In genomic region chr4:6674500-6675149, GRCh38 we compare ENCODE assay signal across 1 cellular context.
TF ChIP-seq lines count a peak whose summit lies in the region.

No MANE protein-coding gene starts in this region.

TF ChIP-seq in WTC11, 78 proteins besides CTCF, POLR2A, EP300 and RAD21 (continued from another document and continues in another):
- TF ChIP-seq, protein P1, sequence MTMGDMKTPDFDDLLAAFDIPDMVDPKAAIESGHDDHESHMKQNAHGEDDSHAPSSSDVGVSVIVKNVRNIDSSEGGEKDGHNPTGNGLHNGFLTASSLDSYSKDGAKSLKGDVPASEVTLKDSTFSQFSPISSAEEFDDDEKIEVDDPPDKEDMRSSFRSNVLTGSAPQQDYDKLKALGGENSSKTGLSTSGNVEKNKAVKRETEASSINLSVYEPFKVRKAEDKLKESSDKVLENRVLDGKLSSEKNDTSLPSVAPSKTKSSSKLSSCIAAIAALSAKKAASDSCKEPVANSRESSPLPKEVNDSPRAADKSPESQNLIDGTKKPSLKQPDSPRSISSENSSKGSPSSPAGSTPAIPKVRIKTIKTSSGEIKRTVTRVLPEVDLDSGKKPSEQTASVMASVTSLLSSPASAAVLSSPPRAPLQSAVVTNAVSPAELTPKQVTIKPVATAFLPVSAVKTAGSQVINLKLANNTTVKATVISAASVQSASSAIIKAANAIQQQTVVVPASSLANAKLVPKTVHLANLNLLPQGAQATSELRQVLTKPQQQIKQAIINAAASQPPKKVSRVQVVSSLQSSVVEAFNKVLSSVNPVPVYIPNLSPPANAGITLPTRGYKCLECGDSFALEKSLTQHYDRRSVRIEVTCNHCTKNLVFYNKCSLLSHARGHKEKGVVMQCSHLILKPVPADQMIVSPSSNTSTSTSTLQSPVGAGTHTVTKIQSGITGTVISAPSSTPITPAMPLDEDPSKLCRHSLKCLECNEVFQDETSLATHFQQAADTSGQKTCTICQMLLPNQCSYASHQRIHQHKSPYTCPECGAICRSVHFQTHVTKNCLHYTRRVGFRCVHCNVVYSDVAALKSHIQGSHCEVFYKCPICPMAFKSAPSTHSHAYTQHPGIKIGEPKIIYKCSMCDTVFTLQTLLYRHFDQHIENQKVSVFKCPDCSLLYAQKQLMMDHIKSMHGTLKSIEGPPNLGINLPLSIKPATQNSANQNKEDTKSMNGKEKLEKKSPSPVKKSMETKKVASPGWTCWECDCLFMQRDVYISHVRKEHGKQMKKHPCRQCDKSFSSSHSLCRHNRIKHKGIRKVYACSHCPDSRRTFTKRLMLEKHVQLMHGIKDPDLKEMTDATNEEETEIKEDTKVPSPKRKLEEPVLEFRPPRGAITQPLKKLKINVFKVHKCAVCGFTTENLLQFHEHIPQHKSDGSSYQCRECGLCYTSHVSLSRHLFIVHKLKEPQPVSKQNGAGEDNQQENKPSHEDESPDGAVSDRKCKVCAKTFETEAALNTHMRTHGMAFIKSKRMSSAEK (CRISPR knock-in tag; IDR thresholded peaks at IDR 0.05; ENCODE audit: borderline replicate concordance) = no peak
- TF ChIP-seq SP1 (CRISPR knock-in tag; conservative IDR thresholded peaks at IDR 0.05) (no peak), RORB (CRISPR knock-in tag; IDR thresholded peaks at IDR 0.05) (no peak), TP53 (CRISPR knock-in tag; IDR thresholded peaks at IDR 0.05) (no peak; the same call in 1 of the 2 replicates), NR3C1 (CRISPR knock-in tag; conservative IDR thresholded peaks at IDR 0.05; ENCODE audit: low read depth) (no peak), ZNF423 (CRISPR knock-in tag; IDR thresholded peaks at IDR 0.05) (no peak), JUN (CRISPR knock-in tag; IDR thresholded peaks at IDR 0.05) (0 out of 2 replicates have a peak, but pooled peaks have one; percentile 66), AR (CRISPR knock-in tag; IDR thresholded peaks at IDR 0.05) (no peak), OVOL2 (CRISPR knock-in tag; IDR thresholded peaks at IDR 0.05; ENCODE audit: borderline replicate concordance) (no peak), MYBL2 (CRISPR knock-in tag; IDR thresholded peaks at IDR 0.05) (no peak), NR1H2 (CRISPR knock-in tag; IDR thresholded peaks at IDR 0.05) (no peak), NFYB (CRISPR knock-in tag; conservative IDR thresholded peaks at IDR 0.05; ENCODE audit: low read depth) (0 out of 2 replicates have a peak, but pooled peaks have one; percentile 24), NR2C2 (CRISPR knock-in tag; IDR thresholded peaks at IDR 0.05) (no peak), ZNF671 (CRISPR knock-in tag; IDR thresholded peaks at IDR 0.05) (no peak), NFATC4 (CRISPR knock-in tag; IDR thresholded peaks at IDR 0.05) (no peak), ZNF263 (CRISPR knock-in tag; IDR thresholded peaks at IDR 0.05; ENCODE audit: low read depth) (no peak), ZNF138 (CRISPR knock-in tag; conservative IDR thresholded peaks at IDR 0.05) (no peak), ZNF281 (CRISPR knock-in tag; IDR thresholded peaks at IDR 0.05) (no peak), CREM (CRISPR knock-in tag; IDR thresholded peaks at IDR 0.05) (no peak), ETV6 (CRISPR knock-in tag; IDR thresholded peaks at IDR 0.05) (no peak), ATF1 (CRISPR knock-in tag; IDR thresholded peaks at IDR 0.05) (no peak), FOXK1 (CRISPR knock-in tag; IDR thresholded peaks at IDR 0.05) (no peak)
- TF ChIP-seq, protein P2, sequence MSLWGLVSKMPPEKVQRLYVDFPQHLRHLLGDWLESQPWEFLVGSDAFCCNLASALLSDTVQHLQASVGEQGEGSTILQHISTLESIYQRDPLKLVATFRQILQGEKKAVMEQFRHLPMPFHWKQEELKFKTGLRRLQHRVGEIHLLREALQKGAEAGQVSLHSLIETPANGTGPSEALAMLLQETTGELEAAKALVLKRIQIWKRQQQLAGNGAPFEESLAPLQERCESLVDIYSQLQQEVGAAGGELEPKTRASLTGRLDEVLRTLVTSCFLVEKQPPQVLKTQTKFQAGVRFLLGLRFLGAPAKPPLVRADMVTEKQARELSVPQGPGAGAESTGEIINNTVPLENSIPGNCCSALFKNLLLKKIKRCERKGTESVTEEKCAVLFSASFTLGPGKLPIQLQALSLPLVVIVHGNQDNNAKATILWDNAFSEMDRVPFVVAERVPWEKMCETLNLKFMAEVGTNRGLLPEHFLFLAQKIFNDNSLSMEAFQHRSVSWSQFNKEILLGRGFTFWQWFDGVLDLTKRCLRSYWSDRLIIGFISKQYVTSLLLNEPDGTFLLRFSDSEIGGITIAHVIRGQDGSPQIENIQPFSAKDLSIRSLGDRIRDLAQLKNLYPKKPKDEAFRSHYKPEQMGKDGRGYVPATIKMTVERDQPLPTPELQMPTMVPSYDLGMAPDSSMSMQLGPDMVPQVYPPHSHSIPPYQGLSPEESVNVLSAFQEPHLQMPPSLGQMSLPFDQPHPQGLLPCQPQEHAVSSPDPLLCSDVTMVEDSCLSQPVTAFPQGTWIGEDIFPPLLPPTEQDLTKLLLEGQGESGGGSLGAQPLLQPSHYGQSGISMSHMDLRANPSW (CRISPR knock-in tag; conservative IDR thresholded peaks at IDR 0.05; ENCODE audit: low read depth) = no peak
- TF ChIP-seq, protein P3, sequence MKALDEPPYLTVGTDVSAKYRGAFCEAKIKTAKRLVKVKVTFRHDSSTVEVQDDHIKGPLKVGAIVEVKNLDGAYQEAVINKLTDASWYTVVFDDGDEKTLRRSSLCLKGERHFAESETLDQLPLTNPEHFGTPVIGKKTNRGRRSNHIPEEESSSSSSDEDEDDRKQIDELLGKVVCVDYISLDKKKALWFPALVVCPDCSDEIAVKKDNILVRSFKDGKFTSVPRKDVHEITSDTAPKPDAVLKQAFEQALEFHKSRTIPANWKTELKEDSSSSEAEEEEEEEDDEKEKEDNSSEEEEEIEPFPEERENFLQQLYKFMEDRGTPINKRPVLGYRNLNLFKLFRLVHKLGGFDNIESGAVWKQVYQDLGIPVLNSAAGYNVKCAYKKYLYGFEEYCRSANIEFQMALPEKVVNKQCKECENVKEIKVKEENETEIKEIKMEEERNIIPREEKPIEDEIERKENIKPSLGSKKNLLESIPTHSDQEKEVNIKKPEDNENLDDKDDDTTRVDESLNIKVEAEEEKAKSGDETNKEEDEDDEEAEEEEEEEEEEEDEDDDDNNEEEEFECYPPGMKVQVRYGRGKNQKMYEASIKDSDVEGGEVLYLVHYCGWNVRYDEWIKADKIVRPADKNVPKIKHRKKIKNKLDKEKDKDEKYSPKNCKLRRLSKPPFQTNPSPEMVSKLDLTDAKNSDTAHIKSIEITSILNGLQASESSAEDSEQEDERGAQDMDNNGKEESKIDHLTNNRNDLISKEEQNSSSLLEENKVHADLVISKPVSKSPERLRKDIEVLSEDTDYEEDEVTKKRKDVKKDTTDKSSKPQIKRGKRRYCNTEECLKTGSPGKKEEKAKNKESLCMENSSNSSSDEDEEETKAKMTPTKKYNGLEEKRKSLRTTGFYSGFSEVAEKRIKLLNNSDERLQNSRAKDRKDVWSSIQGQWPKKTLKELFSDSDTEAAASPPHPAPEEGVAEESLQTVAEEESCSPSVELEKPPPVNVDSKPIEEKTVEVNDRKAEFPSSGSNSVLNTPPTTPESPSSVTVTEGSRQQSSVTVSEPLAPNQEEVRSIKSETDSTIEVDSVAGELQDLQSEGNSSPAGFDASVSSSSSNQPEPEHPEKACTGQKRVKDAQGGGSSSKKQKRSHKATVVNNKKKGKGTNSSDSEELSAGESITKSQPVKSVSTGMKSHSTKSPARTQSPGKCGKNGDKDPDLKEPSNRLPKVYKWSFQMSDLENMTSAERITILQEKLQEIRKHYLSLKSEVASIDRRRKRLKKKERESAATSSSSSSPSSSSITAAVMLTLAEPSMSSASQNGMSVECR (CRISPR knock-in tag; IDR thresholded peaks at IDR 0.05; ENCODE audit: borderline replicate concordance) = no peak; the same call in 1 of the 2 replicates
- TF ChIP-seq, protein P4, sequence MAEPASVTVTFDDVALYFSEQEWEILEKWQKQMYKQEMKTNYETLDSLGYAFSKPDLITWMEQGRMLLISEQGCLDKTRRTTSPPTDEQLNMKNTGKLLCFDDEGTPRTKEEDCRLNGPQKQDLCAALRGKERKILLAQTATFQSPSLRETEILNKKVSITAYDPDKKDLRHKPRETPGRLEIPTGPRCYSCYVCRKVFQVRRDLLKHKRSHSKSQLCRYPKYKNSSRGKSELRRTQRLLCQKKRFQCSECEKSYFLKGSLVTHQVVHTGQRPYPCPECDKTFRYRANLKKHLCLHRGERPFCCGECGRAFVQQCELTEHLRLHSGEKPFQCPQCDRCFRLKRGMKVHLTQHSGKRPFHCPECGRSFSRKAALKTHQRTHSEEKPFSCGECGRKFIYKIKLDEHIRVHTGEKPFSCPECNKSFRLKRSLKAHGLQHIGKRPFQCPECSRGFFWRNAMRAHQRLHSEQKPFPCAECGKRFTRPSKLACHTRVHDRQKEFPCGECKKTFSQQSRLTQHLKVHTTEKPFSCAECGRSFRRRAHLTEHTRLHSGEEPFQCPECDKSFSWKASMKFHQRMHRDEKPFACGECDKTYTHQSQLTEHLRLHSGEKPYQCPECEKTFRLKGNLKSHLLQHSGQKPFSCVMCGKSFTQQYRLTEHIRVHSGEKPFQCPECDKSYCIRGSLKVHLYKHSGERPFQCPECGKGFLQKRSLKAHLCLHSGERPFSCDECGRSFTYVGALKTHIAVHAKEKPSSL (CRISPR knock-in tag; conservative IDR thresholded peaks at IDR 0.05) = no peak
- TF ChIP-seq, protein P5, sequence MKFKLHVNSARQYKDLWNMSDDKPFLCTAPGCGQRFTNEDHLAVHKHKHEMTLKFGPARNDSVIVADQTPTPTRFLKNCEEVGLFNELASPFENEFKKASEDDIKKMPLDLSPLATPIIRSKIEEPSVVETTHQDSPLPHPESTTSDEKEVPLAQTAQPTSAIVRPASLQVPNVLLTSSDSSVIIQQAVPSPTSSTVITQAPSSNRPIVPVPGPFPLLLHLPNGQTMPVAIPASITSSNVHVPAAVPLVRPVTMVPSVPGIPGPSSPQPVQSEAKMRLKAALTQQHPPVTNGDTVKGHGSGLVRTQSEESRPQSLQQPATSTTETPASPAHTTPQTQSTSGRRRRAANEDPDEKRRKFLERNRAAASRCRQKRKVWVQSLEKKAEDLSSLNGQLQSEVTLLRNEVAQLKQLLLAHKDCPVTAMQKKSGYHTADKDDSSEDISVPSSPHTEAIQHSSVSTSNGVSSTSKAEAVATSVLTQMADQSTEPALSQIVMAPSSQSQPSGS (CRISPR knock-in tag; IDR thresholded peaks at IDR 0.05; ENCODE audit: borderline replicate concordance, low read depth) = no peak
- TF ChIP-seq, protein P6, sequence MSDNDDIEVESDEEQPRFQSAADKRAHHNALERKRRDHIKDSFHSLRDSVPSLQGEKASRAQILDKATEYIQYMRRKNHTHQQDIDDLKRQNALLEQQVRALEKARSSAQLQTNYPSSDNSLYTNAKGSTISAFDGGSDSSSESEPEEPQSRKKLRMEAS (CRISPR knock-in tag; IDR thresholded peaks at IDR 0.05) = peak; percentile 79; the same call in 1 of the 2 replicates
- TF ChIP-seq, protein P7, sequence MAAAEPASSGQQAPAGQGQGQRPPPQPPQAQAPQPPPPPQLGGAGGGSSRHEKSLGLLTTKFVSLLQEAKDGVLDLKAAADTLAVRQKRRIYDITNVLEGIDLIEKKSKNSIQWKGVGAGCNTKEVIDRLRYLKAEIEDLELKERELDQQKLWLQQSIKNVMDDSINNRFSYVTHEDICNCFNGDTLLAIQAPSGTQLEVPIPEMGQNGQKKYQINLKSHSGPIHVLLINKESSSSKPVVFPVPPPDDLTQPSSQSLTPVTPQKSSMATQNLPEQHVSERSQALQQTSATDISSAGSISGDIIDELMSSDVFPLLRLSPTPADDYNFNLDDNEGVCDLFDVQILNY (CRISPR knock-in tag; IDR thresholded peaks at IDR 0.05) = no peak
- TF ChIP-seq, protein P8, sequence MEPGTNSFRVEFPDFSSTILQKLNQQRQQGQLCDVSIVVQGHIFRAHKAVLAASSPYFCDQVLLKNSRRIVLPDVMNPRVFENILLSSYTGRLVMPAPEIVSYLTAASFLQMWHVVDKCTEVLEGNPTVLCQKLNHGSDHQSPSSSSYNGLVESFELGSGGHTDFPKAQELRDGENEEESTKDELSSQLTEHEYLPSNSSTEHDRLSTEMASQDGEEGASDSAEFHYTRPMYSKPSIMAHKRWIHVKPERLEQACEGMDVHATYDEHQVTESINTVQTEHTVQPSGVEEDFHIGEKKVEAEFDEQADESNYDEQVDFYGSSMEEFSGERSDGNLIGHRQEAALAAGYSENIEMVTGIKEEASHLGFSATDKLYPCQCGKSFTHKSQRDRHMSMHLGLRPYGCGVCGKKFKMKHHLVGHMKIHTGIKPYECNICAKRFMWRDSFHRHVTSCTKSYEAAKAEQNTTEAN (CRISPR knock-in tag; IDR thresholded peaks at IDR 0.05) = 0 out of 2 replicates have a peak, but pooled peaks have one; percentile 22
